ENCODE assay signal across 1 cellular context in the genomic region with DNA sequence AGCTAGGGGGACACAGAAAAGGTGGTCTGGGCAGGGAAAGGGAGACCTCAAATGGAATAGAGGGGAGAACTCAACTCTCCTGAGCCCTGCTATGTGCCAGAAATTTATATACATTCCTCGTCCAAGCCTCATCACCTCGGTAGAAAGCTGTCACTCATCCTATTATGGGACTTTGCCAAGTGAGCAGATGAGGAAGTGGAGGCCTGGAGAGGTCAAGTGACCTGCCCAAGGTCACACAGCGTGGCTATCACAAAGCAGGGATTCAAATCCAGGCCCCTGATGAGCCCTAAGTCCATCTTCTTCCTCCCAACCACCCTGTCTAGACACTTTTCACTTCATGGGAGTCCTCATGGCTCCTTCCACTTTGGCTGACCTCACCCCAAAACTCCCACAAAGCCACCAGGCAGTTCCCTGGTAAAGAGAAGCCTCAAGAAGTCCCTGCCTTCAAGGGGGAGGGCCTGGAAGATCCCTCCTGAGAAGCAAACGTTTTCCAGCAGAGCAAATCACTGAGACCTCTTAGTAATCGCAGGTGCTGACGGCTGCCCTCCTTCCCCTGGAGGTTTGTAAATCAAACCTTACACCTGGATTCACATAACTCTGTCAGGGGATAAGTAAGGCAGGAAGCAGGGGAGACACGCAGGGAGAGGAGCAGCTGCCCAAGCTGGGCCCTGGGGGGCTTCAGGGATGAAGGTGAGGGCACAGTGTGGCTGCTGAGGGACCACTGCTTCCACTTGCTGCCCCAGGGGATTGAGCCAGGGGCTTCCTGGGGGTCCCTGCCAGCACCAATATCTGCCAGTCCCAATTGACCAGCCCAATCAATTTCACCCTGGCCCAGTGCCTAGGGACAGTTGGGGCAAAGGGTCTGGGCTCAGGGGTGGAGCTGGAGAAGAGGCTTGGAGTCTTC.
TF ChIP-seq lines count a peak whose summit lies in the region.

No MANE protein-coding gene starts in this region.

TF ChIP-seq in K562, 482 proteins besides CTCF, POLR2A, EP300 and RAD21 (continued from another document):
- no peak for TF ChIP-seq ZNF217 (CRISPR knock-in tag; IDR thresholded peaks at IDR 0.05)
